ENCODE assay signal across 9 cellular contexts in the genomic region with DNA sequence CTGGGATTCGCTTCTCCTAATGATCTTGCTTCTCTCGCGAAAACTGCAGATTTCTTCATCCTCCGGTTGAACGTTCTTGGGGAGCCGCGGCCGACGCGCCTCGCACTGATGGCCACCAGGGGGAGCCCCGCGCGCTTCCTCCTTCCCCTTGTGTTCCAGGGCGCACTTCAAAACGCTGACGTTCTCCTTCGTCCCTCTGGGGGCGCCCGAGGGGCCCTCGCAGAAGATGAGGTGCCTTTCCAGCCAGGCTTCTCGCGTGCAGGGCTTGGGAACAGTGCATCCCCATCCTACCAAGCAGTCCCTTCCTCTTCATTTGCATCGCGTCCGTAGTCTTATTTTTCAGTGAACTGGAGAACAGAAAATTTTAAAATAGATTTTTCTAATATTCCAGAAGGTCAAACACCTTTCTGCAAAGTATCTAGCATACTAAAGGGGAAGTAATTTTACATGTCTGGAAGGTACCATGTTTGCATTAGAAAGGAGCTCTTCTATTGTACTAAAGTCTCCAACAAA. TPM values are rescaled to one million over a fixed set of nuclear protein-coding genes. Genes with fewer than 3 reads are reported as not detected.
DNase-seq lines count a peak whose midpoint lies in the region; ATAC-seq and TF ChIP-seq lines count a peak whose summit lies in the region.
"Had no signal": no experiment of that assay in that cellular context is flagged by ENCODE, and none has a peak within 500 bp of the region (broad histone marks: within the 10 kb centered on the region; RNA-seq: fewer than 3 reads in every experiment).

No MANE protein-coding gene starts in this region.

- intact Hi-C loops in left lung (cut with DNase I) = no loop called here

- H3K36me3 ChIP-seq in BE2C (no peaks in the 10 kb centered on the region), left lung (no peaks in the 10 kb centered on the region)

- peaks cover 4% of the 10 kb centered on the region; the same call in 1 of the 2 replicates for H3K27me3 ChIP-seq in BE2C
- no peaks in the 10 kb centered on the region for H3K27me3 ChIP-seq in left lung

- H3K27ac ChIP-seq in left lung = no peak overlapping the region

- H3K4me1 ChIP-seq in BE2C = no peaks in the 10 kb centered on the region
- peaks cover 0 to 20% of the 10 kb centered on the region in 2 donors for H3K4me1 ChIP-seq in left lung

- H3K9me3 ChIP-seq in BE2C (no peaks in the 10 kb centered on the region), left lung (no peaks in the 10 kb centered on the region)

- peak; percentile 83 for DNase-seq in BE2C
- peak; percentile 82 for DNase-seq in NCI-H226
- DNase-seq in activated CD4-positive, alpha-beta T cell treated with anti-CD3 and anti-CD28 coated beads for 1 hour = peak; percentile 81
- peak; percentile 92 for DNase-seq in cerebellum (ENCODE audit: low spot score)
- peak; percentile 90 to 98 for DNase-seq in left lung
- peak; percentile 73 to 86 (median 82) for DNase-seq in stimulated activated CD4-positive, alpha-beta T cell treated with anti-CD3 and anti-CD28 coated beads, TNF-alpha, amount 100 ng/mL, for 1 hour (ENCODE audit: low read depth in 3 of 3, low spot score in 1 of 3)

- ATAC-seq in GM19025 (IDR thresholded peaks at IDR 0.05; ENCODE audit: low read depth, unreplicated experiment) = peak; percentile 98
- ATAC-seq in HG03159 (IDR thresholded peaks at IDR 0.05; ENCODE audit: unreplicated experiment) = peak; percentile 98
- ATAC-seq in left lung = peak; percentile 100

- H3K4me3 ChIP-seq in BE2C (ENCODE audit: low read depth, low read length) (no peak overlapping the region), left lung (no peak overlapping the region)

- TF ChIP-seq CTCF in BE2C (IDR thresholded peaks at IDR 0.05; ENCODE audit: low read depth, low read length) (peak; percentile 99), left lung (IDR thresholded peaks at IDR 0.05) (peak; percentile 100)

RNA-seq across cellular contexts. Expression of gene GSTO2, which starts 22.5 kb away (rescaled TPM):
- 0.68 TPM for polyA plus RNA-seq in BE2C (2012; ENCODE audit: insufficient read depth, insufficient read length, low read depth)
- 2.2 TPM for total RNA-seq in cerebellum
- total RNA-seq in left lung = 10 to 100 TPM in 1 of 2 donors, 1 to 10 TPM in 1; 9.5 to 13.4 TPM

RNA-seq across cellular contexts. Expression of gene GSTO1, which starts 36.8 kb away (rescaled TPM):
- polyA plus RNA-seq in BE2C (2012; ENCODE audit: insufficient read depth, insufficient read length, low read depth) = 83.4 TPM
- total RNA-seq in cerebellum = 7.9 TPM
- 100 to 1,000 TPM; 106 to 157 TPM for total RNA-seq in left lung

RNA-seq across cellular contexts. Expression of gene ITPRIP, which starts 46.8 kb away (rescaled TPM):
- polyA plus RNA-seq in BE2C (2012; ENCODE audit: insufficient read depth, insufficient read length, low read depth) = not detected
- total RNA-seq in cerebellum (4.3 TPM), left lung (10 to 100 TPM; 27.7 to 29.2 TPM)

RNA-seq across cellular contexts. Expression of gene CFAP43, which starts 59.3 kb away (rescaled TPM):
- polyA plus RNA-seq in BE2C (2012; ENCODE audit: insufficient read depth, insufficient read length, low read depth) = not detected
- total RNA-seq in cerebellum (9.1 TPM), left lung (1 to 10 TPM in 1 of 2 donors, under 1 TPM in 1; 0.70 to 7.4 TPM)
- total RNA-seq: T-helper 1 cell treated with Interleukin-12 subunit alpha and Interleukin-12 subunit beta and Interleukin-4 antibody, amounts not matched to agents 30 ng/mL and 1 ng/mL, for 36 hours had no signal

Comparison
In these comparisons a context has a peak if more than half of its experiments do, and no peak if none do; other contexts are left out.
1. RNA of gene GSTO1, which starts 36.8 kb away (total RNA-seq): 106 to 157 TPM in left lung; 7.9 TPM in cerebellum (single experiment); every median in the first group is over 10 times any median in the second.
2. Peak in every context shown above with its lines, with median percentiles within 50 percentile points of each other: DNase-seq and ATAC-seq.